Comparison of ENCODE assay signal across 18 cellular contexts in the genomic region with DNA sequence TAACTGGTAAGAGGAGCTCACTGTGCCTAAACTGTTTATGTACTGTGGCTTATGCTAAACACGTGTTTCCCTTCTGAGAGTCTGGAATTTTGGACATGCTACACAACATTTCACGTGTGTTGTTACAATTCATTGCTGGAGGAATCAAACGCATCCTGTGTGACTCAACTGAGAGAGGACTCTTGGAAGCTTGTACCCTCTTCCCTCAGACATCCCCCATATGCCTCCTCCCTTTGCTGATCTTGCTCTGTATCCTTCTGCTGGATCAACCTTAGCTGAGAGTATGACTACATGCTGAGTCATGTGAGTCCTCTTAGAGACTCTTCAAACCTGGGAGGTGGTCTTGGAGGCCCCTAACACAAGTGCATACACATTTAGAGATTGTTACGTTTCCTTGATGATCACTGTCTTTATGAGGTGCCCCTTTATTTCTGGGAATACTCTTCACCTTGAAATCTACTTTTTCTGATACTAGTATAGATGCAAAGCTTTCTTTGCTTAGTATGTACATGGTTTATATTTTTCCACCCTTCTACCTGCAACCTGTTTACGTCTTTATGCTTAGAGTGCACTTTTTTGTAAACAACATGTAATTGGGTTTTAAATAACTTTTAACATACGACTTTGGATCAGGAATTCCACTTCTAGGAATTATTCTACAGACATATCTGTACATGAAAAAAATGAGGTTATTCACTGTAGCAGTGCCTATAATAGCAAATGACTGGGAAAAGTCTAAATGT. TPM values are rescaled to one million over a fixed set of nuclear protein-coding genes. Genes with fewer than 3 reads are reported as not detected.
DNase-seq lines count a peak whose midpoint lies in the region; ATAC-seq, FAIRE-seq and TF ChIP-seq lines count a peak whose summit lies in the region.
"Had no signal": no experiment of that assay in that cellular context is flagged by ENCODE, and none has a peak within 500 bp of the region (broad histone marks: within the 10 kb centered on the region; RNA-seq: fewer than 3 reads in every experiment).

No MANE protein-coding gene starts in this region.

- no peak overlapping the region for H4K5ac ChIP-seq in H1 (ENCODE audit: insufficient read length, low read depth, low read length)

- no peak overlapping the region for H4K8ac ChIP-seq in H1 (ENCODE audit: extremely low read depth, insufficient read depth, low read length)

- peaks cover 0 to 4% (median 0%) of the 10 kb centered on the region in 3 donors for H3K4me1 Mint-ChIP-seq in T-cell

- H3K36me3 ChIP-seq in PC-3 (ENCODE audit: low read depth, low read length) (peaks cover 7% of the 10 kb centered on the region; the same call in 1 of the 2 replicates), H1 (ENCODE audit: control insufficient read depth in 2 of 4, insufficient read depth in 4 of 4, low read length in 3 of 4) (no peaks in the 10 kb centered on the region), WERI-Rb-1 (peaks cover 35% of the 10 kb centered on the region), prostate gland (no peaks in the 10 kb centered on the region)
- H3K36me3 ChIP-seq: HAP-1, vagina had no signal

- H2AFZ ChIP-seq in PC-3 (ENCODE audit: low read length), result no peak overlapping the region
- no peak overlapping the region for H2AFZ ChIP-seq in H1 (ENCODE audit: low read length)

- no peaks in the 10 kb centered on the region for H3K9me3 ChIP-seq in PC-3 (ENCODE audit: low read length)
- H3K9me3 ChIP-seq in H1 (ENCODE audit: insufficient read depth in 2 of 2, low read depth in 1 of 2, low read length in 1 of 2), result no peaks in the 10 kb centered on the region
- no peaks in the 10 kb centered on the region for H3K9me3 ChIP-seq in WERI-Rb-1 (ENCODE audit: severe bottlenecking)
- no peaks in the 10 kb centered on the region for H3K9me3 ChIP-seq in prostate gland
- H3K9me3 ChIP-seq: HAP-1, heart left ventricle, vagina had no signal

- H2AK5ac ChIP-seq in H1 (ENCODE audit: low read depth, low read length), result no peak overlapping the region

- H2BK15ac ChIP-seq in H1 (ENCODE audit: low read length), result no peak overlapping the region

- H3K18ac ChIP-seq in H1 (ENCODE audit: extremely low read depth, low read length), result no peak overlapping the region

- no peak overlapping the region for H3K4ac ChIP-seq in H1 (replicated peaks; ENCODE audit: insufficient read length, low read depth, low read length)

- no peak for TF ChIP-seq EP300 in H1 (IDR thresholded peaks at IDR 0.05; ENCODE audit: borderline replicate concordance in 1 of 2, low read depth in 2 of 2, low read length in 2 of 2)

- no TSS peak for BruUV-seq in PC-3 (replicated peaks; lab: Mats Ljungman, UMichigan)

- no peaks in the 10 kb centered on the region for H3K27me3 Mint-ChIP-seq in T-cell
- H3K27me3 Mint-ChIP-seq: stimulated activated naive CD8-positive, alpha-beta T cell treated with anti-CD3 and anti-CD28 coated beads, Interleukin-15, Interleukin-2, amounts not matched to agents 100 ng/mL and 50 ng/mL, for 24 hours had no signal

- no peak overlapping the region for H3K4me3 ChIP-seq in PC-3 (ENCODE audit: low read length)
- no peak overlapping the region for H3K4me3 ChIP-seq in H1 (ENCODE audit: extremely low read depth in 1 of 4, insufficient read depth in 2 of 4, low read depth in 3 of 4, low read length in 4 of 4)
- no peak overlapping the region for H3K4me3 ChIP-seq in WERI-Rb-1 (ENCODE audit: low read depth, low read length)
- H3K4me3 ChIP-seq in prostate gland, result no peak overlapping the region
- H3K4me3 ChIP-seq: HAP-1, heart left ventricle, vagina had no signal

- no peak overlapping the region for H2BK120ac ChIP-seq in H1 (replicated peaks; ENCODE audit: low read depth, low read length)

- POLR2A ChIA-PET in PC-3 (lab: Charles Lee; ENCODE audit: unreplicated experiment), result no interaction called here
- POLR2A ChIA-PET in H1 (lab: Charles Lee; ENCODE audit: partially characterized antibody), result no interaction called here
- POLR2A ChIA-PET in T-cell (lab: Charles Lee), result no interaction called here

- H2BK20ac ChIP-seq in H1 (ENCODE audit: low read length), result no peak overlapping the region

- TF ChIP-seq CTCF in PC-3 (conservative IDR thresholded peaks at IDR 0.05; ENCODE audit: low read depth, low read length) (no peak), H1 (IDR thresholded peaks at IDR 0.05; ENCODE audit: control extremely low read depth in 1 of 3, insufficient read depth in 1 of 3, low read depth in 1 of 3, low read length in 3 of 3) (no peak), WERI-Rb-1 (IDR thresholded peaks at IDR 0.05; ENCODE audit: low read depth, low read length) (no peak), prostate gland (IDR thresholded peaks at IDR 0.05) (no peak)

- H4K91ac ChIP-seq in H1 (replicated peaks; ENCODE audit: insufficient read length, low read length), result no peak overlapping the region

- no peak overlapping the region for H2BK5ac ChIP-seq in H1 (ENCODE audit: low read depth, low read length)

- no peak for TF ChIP-seq RAD21 in H1 (IDR thresholded peaks at IDR 0.05 in 1 of 2, conservative IDR thresholded peaks at IDR 0.05 in 1 of 2; ENCODE audit: low read depth in 2 of 2, low read length in 2 of 2)

- no peak overlapping the region for H3K23ac ChIP-seq in H1 (ENCODE audit: insufficient read length)

- CTCF ChIA-PET in PC-3 (lab: Charles Lee), result no interaction called here
- CTCF ChIA-PET in H1 (lab: Charles Lee; ENCODE audit: partially characterized antibody), result interaction anchor here (0.5 to 2.0 kb wide), 3 partner anchors 9 to 314 kb away, joined by 3 to 5 read pairs (median 3); no protein-coding TSS in a partner anchor
- CTCF ChIA-PET in T-cell (lab: Charles Lee), result interaction anchor here (0.5 to 1.6 kb wide), 3 partner anchors 9 to 91 kb away, joined by 3 read pairs; no protein-coding TSS in a partner anchor

- no peak overlapping the region for H3K27ac Mint-ChIP-seq in T-cell
- H3K27ac Mint-ChIP-seq: stimulated activated naive CD8-positive, alpha-beta T cell treated with anti-CD3 and anti-CD28 coated beads, Interleukin-15, Interleukin-2, amounts not matched to agents 100 ng/mL and 50 ng/mL, for 24 hours had no signal

- H3K27ac ChIP-seq in PC-3 (ENCODE audit: low read length) (peak overlapping the region; percentile 15; the same call in 1 of the 2 replicates), H1 (ENCODE audit: low read depth, low read length) (no peak overlapping the region), WERI-Rb-1 (no peak overlapping the region), prostate gland (no peak overlapping the region)
- H3K27ac ChIP-seq: heart left ventricle, vagina had no signal

- H3K4me2 ChIP-seq in PC-3 (ENCODE audit: low read length) (no peak overlapping the region; the same call in 1 of the 2 replicates), H1 (ENCODE audit: insufficient read depth in 1 of 2, low read depth in 2 of 2, low read length in 2 of 2) (no peak overlapping the region)

- DNase-seq in ELR (ENCODE audit: low read depth) (peak; percentile 91), PC-3 (peak; percentile 75), H1 (ENCODE audit: low read depth in 1 of 2, low spot score in 2 of 2) (no peak), non-pigmented ciliary epithelial cell (ENCODE audit: low read depth) (peak; percentile 63), WERI-Rb-1 (no peak), T-cell (no peak), prostate gland (ENCODE audit: low spot score) (no peak)
- DNase-seq: activated gamma-delta T cell treated with Interleukin-2 at 50 U/mL for 16 hours, NCI-H2029, NCI-H69, SHP77, small intestine, T-helper 9 cell had no signal

- H3K4me1 ChIP-seq in PC-3 (ENCODE audit: insufficient read depth, low read length), result peaks cover 10% of the 10 kb centered on the region
- peaks cover 6 to 13% (median 9%) of the 10 kb centered on the region in 4 experiments for H3K4me1 ChIP-seq in H1 (replicated peaks in 1 of 4; ENCODE audit: control insufficient read depth in 3 of 4, insufficient read depth in 4 of 4, low read length in 3 of 4)
- no peaks in the 10 kb centered on the region for H3K4me1 ChIP-seq in prostate gland (replicated peaks)
- H3K4me1 ChIP-seq: vagina had no signal

- ATAC-seq in PC-3, result peak; percentile 85
- no peak for ATAC-seq in T-cell (replicated peaks in 1 of 4)
- ATAC-seq: heart left ventricle had no signal

- no peak overlapping the region for H3K56ac ChIP-seq in H1 (replicated peaks; ENCODE audit: insufficient read length, low read depth, low read length)

- H3K27me3 ChIP-seq in PC-3 (ENCODE audit: low read length) (no peaks in the 10 kb centered on the region), H1 (replicated peaks in 1 of 4; ENCODE audit: control insufficient read depth in 3 of 4, extremely low read depth in 1 of 4, insufficient read depth in 3 of 4, low read length in 3 of 4) (no peaks in the 10 kb centered on the region; a peak in 1 of 7 replicates), WERI-Rb-1 (ENCODE audit: insufficient read depth, low read depth, severe bottlenecking) (no peaks in the 10 kb centered on the region), prostate gland (replicated peaks; ENCODE audit: insufficient read depth) (no peaks in the 10 kb centered on the region)
- H3K27me3 ChIP-seq: heart left ventricle, vagina had no signal

- peak; percentile 42 for FAIRE-seq in H1 (lab: Jason Lieb, UNC)
- FAIRE-seq: small intestine had no signal

- peaks cover 8% of the 10 kb centered on the region for H3K79me2 ChIP-seq in PC-3 (ENCODE audit: low read length)
- H3K79me2 ChIP-seq in H1 (ENCODE audit: control insufficient read depth in 1 of 2, insufficient read depth in 2 of 2, low read length in 2 of 2), result peaks cover 0 to 5% of the 10 kb centered on the region in 2 experiments; a peak in 2 of 4 replicates

- H3K79me1 ChIP-seq in H1 (ENCODE audit: low read depth, low read length), result no peaks in the 10 kb centered on the region

- H3K9me3 Mint-ChIP-seq in T-cell, result no peaks in the 10 kb centered on the region
- H3K9me3 Mint-ChIP-seq: neural crest cell; stimulated activated naive CD8-positive, alpha-beta T cell treated with anti-CD3 and anti-CD28 coated beads, Interleukin-15, Interleukin-2, amounts not matched to agents 100 ng/mL and 50 ng/mL, for 24 hours had no signal

- no peak overlapping the region for H3K4me3 Mint-ChIP-seq in T-cell
- H3K4me3 Mint-ChIP-seq: neural crest cell; stimulated activated naive CD8-positive, alpha-beta T cell treated with anti-CD3 and anti-CD28 coated beads, Interleukin-15, Interleukin-2, amounts not matched to agents 100 ng/mL and 50 ng/mL, for 24 hours had no signal

- peaks cover 27% of the 10 kb centered on the region for H3K36me3 Mint-ChIP-seq in T-cell

- no peak overlapping the region for H2BK12ac ChIP-seq in H1 (ENCODE audit: low read depth, low read length)

- no peaks in the 10 kb centered on the region for H3F3A ChIP-seq in PC-3 (ENCODE audit: low read length, unreplicated experiment)

- TF ChIP-seq POLR2A in H1 (IDR thresholded peaks at IDR 0.05; ENCODE audit: control extremely low read depth in 1 of 2, low read depth in 2 of 2, low read length in 2 of 2) (no peak), prostate gland (IDR thresholded peaks at IDR 0.05) (no peak)

- WGBS in H1 (ENCODE audit: extremely low coverage in 1 of 2, insufficient coverage in 1 of 2, insufficient read length in 1 of 2, insufficient replicate concordance in 2 of 2, low coverage in 1 of 2, low lambda C conversion rate in 2 of 2, missing lambda C conversion rate in 1 of 2), 2 experiments, result 72% methylated on average over 6 of the region's 6 CpGs; no CpG with 5 or more reads in 1 of the 2 experiments
- WGBS in prostate gland, result 86% methylated on average over 6 of the region's 6 CpGs

- intact Hi-C loops in PC-3 (cut with micrococcal nuclease), result no loop called here
- intact Hi-C loops in prostate gland (cut with DNase I), result no loop called here

- H3K9ac ChIP-seq in PC-3 (ENCODE audit: low read length), result no peak overlapping the region
- no peak overlapping the region for H3K9ac ChIP-seq in H1 (replicated peaks in 1 of 4; ENCODE audit: extremely low read depth in 1 of 4, low read depth in 3 of 4, low read length in 3 of 4)

- no peaks in the 10 kb centered on the region for H4K20me1 ChIP-seq in PC-3 (ENCODE audit: low read length)
- H4K20me1 ChIP-seq in H1 (replicated peaks in 1 of 2; ENCODE audit: control insufficient read depth in 1 of 2, insufficient read depth in 2 of 2, low read length in 2 of 2), result peaks cover 0 to 1% of the 10 kb centered on the region in 2 experiments

- peaks cover 2% of the 10 kb centered on the region; the same call in 1 of the 2 replicates for H3K23me2 ChIP-seq in H1 (ENCODE audit: low read depth, low read length)

- no peak overlapping the region for H3K14ac ChIP-seq in H1 (ENCODE audit: insufficient read length)

- no peaks in the 10 kb centered on the region for H3K9me2 ChIP-seq in PC-3 (replicated peaks; ENCODE audit: low read length)

RNA-seq across cellular contexts. Expression of a gene that starts 8.7 kb away (rescaled TPM):
- total RNA-seq in PC-3 (2014; rRNA removed) (18.8 and 23.8 TPM in 2 replicates), T-cell (10 to 100 TPM in 1 of 5 donors, 1 to 10 TPM in 4; 9.0 to 10.5 (median 9.8) TPM), prostate gland (10 to 100 TPM; 11.4 to 32.2 TPM)
- total RNA-seq in H1 (2021; fragmentation: NEBNext Ultra II Directional; extraction: Animal tissue kit (Norgen Biotek cat#: 25700)), result 13.6 and 14.0 TPM in 2 replicates
- 5.8 and 10.3 TPM in 2 replicates for polyA plus RNA-seq in H1 (2011; rRNA removed)
- 7.2 TPM for polyA plus RNA-seq in H1 (2011; cell fraction: cytosol; rRNA removed)
- 37.6 TPM for polyA plus RNA-seq in H1 (2011; cell fraction: nucleus; rRNA removed)
- 8.5 to 11.5 TPM (median 11.0 TPM) in 4 replicates for polyA plus RNA-seq in H1 (2012, experiment 1 of 2)
- 5.8 TPM for polyA plus RNA-seq in H1 (2012, experiment 2 of 2)
- polyA plus RNA-seq in H1 (2013, experiment 1 of 2), result 4.3 TPM
- polyA plus RNA-seq in H1 (2013, experiment 2 of 2), result 3.9 TPM
- polyA minus RNA-seq in H1 (2011; rRNA and poly(A)+ RNA removed), result 8.3 and 8.4 TPM in 2 replicates
- 8.1 TPM for polyA minus RNA-seq in H1 (2011; cell fraction: cytosol; rRNA and poly(A)+ RNA removed)
- 17.8 TPM for polyA minus RNA-seq in H1 (2011; cell fraction: nucleus; rRNA and poly(A)+ RNA removed)

Comparison
In these comparisons a context has a peak if more than half of its experiments do, and no peak if none do; other contexts are left out.
1. DNase-seq: peak in ELR (single experiment), PC-3 (single experiment) and non-pigmented ciliary epithelial cell (single experiment); none in H1 (0 of 2), WERI-Rb-1 (single experiment), T-cell (0 of 34) and prostate gland (single experiment).